In the genomic region with DNA sequence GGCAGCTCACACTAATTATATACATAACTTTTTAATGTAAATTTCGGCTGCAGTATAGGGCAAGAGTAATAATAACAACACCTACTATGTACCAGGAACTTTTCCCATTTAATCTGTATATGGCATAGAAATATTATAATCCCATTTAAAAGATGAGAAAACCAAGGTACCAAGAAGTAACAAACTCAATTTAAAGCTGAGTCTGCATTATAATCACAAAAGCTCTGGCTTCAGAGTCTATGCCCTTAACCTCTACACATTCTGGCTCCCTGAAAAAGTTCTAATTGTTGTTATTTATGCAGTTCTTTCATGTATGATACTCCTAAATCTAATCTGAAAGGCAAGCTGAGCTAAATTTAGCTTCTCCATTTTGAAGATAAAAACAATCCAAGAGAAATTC, we compare ENCODE assay signal across 4 cellular contexts.
TF ChIP-seq lines count a peak whose summit lies in the region.

No MANE protein-coding gene starts in this region.

TF ChIP-seq in A549, 52 proteins besides CTCF, POLR2A, EP300 and RAD21:
- TF ChIP-seq RFX5 (IDR thresholded peaks at IDR 0.05), result no peak
- no peak for TF ChIP-seq CHD2 (IDR thresholded peaks at IDR 0.05; ENCODE audit: low read length, partially characterized antibody)
- TF ChIP-seq MAFK (IDR thresholded peaks at IDR 0.05; ENCODE audit: partially characterized antibody), result peak; percentile 81

TF ChIP-seq in IMR-90, 13 proteins besides CTCF, POLR2A, EP300 and RAD21:
- TF ChIP-seq FOS (IDR thresholded peaks at IDR 0.05; ENCODE audit: low read depth, low read length) (no peak), MAFK (IDR thresholded peaks at IDR 0.05; ENCODE audit: low read depth, low read length) (peak; percentile 86), SMC3 (IDR thresholded peaks at IDR 0.05; ENCODE audit: low read depth, low read length) (no peak)
- TF ChIP-seq, protein P1, sequence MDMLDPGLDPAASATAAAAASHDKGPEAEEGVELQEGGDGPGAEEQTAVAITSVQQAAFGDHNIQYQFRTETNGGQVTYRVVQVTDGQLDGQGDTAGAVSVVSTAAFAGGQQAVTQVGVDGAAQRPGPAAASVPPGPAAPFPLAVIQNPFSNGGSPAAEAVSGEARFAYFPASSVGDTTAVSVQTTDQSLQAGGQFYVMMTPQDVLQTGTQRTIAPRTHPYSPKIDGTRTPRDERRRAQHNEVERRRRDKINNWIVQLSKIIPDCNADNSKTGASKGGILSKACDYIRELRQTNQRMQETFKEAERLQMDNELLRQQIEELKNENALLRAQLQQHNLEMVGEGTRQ (IDR thresholded peaks at IDR 0.05; ENCODE audit: low read depth, low read length), result no peak
TF ChIP-seq in IMR-90: peak in this region for 1.

TF ChIP-seq in K562, 482 proteins besides CTCF, POLR2A, EP300 and RAD21 (continued from another document and continues in another):
- TF ChIP-seq, protein P2, sequence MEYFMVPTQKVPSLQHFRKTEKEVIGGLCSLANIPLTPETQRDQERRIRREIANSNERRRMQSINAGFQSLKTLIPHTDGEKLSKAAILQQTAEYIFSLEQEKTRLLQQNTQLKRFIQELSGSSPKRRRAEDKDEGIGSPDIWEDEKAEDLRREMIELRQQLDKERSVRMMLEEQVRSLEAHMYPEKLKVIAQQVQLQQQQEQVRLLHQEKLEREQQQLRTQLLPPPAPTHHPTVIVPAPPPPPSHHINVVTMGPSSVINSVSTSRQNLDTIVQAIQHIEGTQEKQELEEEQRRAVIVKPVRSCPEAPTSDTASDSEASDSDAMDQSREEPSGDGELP (CRISPR knock-in tag; IDR thresholded peaks at IDR 0.05; ENCODE audit: borderline replicate concordance), result no peak
- TF ChIP-seq LARP7 (IDR thresholded peaks at IDR 0.05) (no peak), ZFP36 (IDR thresholded peaks at IDR 0.05; ENCODE audit: low read depth, low read length, partially characterized antibody) (no peak), RNF2 (IDR thresholded peaks at IDR 0.05) (no peak), MAFK (IDR thresholded peaks at IDR 0.05; ENCODE audit: low read length) (peak; percentile 19; the same call in 1 of the 2 replicates), TAF9B (IDR thresholded peaks at IDR 0.05; ENCODE audit: partially characterized antibody) (no peak), CBX3 (IDR thresholded peaks at IDR 0.05; ENCODE audit: borderline replicate concordance in 1 of 2, low read length in 2 of 2) (no peak), MAFG (tag; conservative IDR thresholded peaks at IDR 0.05) (0 out of 2 replicates have a peak, but pooled peaks have one; percentile 21), EZH2 (IDR thresholded peaks at IDR 0.05; ENCODE audit: borderline replicate concordance, low read depth, low read length) (no peak)
- TF ChIP-seq, protein P3, sequence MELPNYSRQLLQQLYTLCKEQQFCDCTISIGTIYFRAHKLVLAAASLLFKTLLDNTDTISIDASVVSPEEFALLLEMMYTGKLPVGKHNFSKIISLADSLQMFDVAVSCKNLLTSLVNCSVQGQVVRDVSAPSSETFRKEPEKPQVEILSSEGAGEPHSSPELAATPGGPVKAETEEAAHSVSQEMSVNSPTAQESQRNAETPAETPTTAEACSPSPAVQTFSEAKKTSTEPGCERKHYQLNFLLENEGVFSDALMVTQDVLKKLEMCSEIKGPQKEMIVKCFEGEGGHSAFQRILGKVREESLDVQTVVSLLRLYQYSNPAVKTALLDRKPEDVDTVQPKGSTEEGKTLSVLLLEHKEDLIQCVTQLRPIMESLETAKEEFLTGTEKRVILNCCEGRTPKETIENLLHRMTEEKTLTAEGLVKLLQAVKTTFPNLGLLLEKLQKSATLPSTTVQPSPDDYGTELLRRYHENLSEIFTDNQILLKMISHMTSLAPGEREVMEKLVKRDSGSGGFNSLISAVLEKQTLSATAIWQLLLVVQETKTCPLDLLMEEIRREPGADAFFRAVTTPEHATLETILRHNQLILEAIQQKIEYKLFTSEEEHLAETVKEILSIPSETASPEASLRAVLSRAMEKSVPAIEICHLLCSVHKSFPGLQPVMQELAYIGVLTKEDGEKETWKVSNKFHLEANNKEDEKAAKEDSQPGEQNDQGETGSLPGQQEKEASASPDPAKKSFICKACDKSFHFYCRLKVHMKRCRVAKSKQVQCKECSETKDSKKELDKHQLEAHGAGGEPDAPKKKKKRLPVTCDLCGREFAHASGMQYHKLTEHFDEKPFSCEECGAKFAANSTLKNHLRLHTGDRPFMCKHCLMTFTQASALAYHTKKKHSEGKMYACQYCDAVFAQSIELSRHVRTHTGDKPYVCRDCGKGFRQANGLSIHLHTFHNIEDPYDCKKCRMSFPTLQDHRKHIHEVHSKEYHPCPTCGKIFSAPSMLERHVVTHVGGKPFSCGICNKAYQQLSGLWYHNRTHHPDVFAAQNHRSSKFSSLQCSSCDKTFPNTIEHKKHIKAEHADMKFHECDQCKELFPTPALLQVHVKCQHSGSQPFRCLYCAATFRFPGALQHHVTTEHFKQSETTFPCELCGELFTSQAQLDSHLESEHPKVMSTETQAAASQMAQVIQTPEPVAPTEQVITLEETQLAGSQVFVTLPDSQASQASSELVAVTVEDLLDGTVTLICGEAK (IDR thresholded peaks at IDR 0.05), result no peak
- TF ChIP-seq, protein P3 (CRISPR knock-in tag; IDR thresholded peaks at IDR 0.05), result no peak

TF ChIP-seq in neural cell, 6 proteins besides CTCF, POLR2A, EP300 and RAD21:
- TF ChIP-seq MXI1 (conservative IDR thresholded peaks at IDR 0.05; ENCODE audit: poor library complexity, severe bottlenecking) (no peak), POLR2AphosphoS5 (IDR thresholded peaks at IDR 0.05) (no peak), SMC3 (conservative IDR thresholded peaks at IDR 0.05; ENCODE audit: poor library complexity) (no peak), TAF1 (IDR thresholded peaks at IDR 0.05; ENCODE audit: low read depth) (no peak), EZH2 (IDR thresholded peaks at IDR 0.05; ENCODE audit: borderline replicate concordance, insufficient read depth, low read length, poor library complexity, severe bottlenecking) (no peak)
- TF ChIP-seq, protein P4, sequence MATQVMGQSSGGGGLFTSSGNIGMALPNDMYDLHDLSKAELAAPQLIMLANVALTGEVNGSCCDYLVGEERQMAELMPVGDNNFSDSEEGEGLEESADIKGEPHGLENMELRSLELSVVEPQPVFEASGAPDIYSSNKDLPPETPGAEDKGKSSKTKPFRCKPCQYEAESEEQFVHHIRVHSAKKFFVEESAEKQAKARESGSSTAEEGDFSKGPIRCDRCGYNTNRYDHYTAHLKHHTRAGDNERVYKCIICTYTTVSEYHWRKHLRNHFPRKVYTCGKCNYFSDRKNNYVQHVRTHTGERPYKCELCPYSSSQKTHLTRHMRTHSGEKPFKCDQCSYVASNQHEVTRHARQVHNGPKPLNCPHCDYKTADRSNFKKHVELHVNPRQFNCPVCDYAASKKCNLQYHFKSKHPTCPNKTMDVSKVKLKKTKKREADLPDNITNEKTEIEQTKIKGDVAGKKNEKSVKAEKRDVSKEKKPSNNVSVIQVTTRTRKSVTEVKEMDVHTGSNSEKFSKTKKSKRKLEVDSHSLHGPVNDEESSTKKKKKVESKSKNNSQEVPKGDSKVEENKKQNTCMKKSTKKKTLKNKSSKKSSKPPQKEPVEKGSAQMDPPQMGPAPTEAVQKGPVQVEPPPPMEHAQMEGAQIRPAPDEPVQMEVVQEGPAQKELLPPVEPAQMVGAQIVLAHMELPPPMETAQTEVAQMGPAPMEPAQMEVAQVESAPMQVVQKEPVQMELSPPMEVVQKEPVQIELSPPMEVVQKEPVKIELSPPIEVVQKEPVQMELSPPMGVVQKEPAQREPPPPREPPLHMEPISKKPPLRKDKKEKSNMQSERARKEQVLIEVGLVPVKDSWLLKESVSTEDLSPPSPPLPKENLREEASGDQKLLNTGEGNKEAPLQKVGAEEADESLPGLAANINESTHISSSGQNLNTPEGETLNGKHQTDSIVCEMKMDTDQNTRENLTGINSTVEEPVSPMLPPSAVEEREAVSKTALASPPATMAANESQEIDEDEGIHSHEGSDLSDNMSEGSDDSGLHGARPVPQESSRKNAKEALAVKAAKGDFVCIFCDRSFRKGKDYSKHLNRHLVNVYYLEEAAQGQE (IDR thresholded peaks at IDR 0.05; ENCODE audit: borderline replicate concordance), result no peak
